12 cellular contexts compared by ENCODE assay signal in the genomic region with DNA sequence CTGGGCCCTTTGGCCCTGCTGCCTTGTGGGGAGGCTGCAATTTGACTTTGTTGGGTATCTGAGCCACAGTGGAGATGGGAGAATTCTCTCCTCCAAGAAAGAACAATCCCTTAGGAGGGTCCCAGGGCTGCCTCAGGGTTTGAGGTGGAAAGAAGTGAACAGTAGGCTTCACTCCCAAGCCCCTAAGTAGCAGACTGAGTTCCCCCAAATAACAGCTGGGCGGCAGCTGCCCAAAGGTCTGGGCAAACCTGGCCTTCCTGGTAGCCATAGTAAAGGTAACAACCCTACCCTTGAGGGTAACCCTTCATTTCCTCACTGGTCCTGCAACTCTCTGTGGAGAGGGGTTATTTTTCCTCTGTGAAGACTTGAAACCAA. TPM values are rescaled to one million over a fixed set of nuclear protein-coding genes. Genes with fewer than 3 reads are reported as not detected.
DNase-seq lines count a peak whose midpoint lies in the region; ATAC-seq, FAIRE-seq and TF ChIP-seq lines count a peak whose summit lies in the region.
"Had no signal": no experiment of that assay in that cellular context is flagged by ENCODE, and none has a peak within 500 bp of the region (broad histone marks: within the 10 kb centered on the region; RNA-seq: fewer than 3 reads in every experiment).

No MANE protein-coding gene starts in this region.

- in situ Hi-C loops in HepG2 (cut with HindIII; ENCODE audit: extremely low pct_ligation_motif_present, low pct_unique_long_range_greater_than_20kb), result no loop called here

- peaks cover 34% of the 10 kb centered on the region for H3K4me1 Mint-ChIP-seq in neural crest cell
- no peaks in the 10 kb centered on the region for H3K4me1 Mint-ChIP-seq in CD14-positive monocyte
- H3K4me1 Mint-ChIP-seq: central memory CD8-positive, alpha-beta T cell had no signal

- peak overlapping the region; percentile 78 for H3K4me3 Mint-ChIP-seq in neural crest cell
- no peak overlapping the region for H3K4me3 Mint-ChIP-seq in CD14-positive monocyte
- H3K4me3 Mint-ChIP-seq: central memory CD8-positive, alpha-beta T cell had no signal

- no peak for TF ChIP-seq RAD21 in HepG2 (CRISPR knock-in tag; IDR thresholded peaks at IDR 0.05)

- no peak for FAIRE-seq in HepG2 (lab: Jason Lieb, UNC)

- no peak for TF ChIP-seq EP300 in HepG2 (IDR thresholded peaks at IDR 0.05; ENCODE audit: low read depth in 2 of 2, low read length in 2 of 2)
- no peak for TF ChIP-seq EP300 in HepG2 (CRISPR knock-in tag; IDR thresholded peaks at IDR 0.05; ENCODE audit: borderline replicate concordance)

- TF ChIP-seq POLR2A in HepG2 (IDR thresholded peaks at IDR 0.05; ENCODE audit: insufficient read depth in 1 of 2, low read depth in 2 of 2, low read length in 2 of 2) (no peak), right lobe of liver (IDR thresholded peaks at IDR 0.05) (no peak)

- CTCF ChIA-PET in HepG2 (lab: Yijun Ruan, JAX; ENCODE audit: low intra/inter-chr PET ratio, low total read pairs), result no interaction called here

- peaks cover 8% of the 10 kb centered on the region for H3K9me3 Mint-ChIP-seq in neural crest cell
- H3K9me3 Mint-ChIP-seq in CD14-positive monocyte, result peaks cover 0 to 6% (median 3%) of the 10 kb centered on the region in 7 donors
- H3K9me3 Mint-ChIP-seq: central memory CD8-positive, alpha-beta T cell had no signal

- no peaks in the 10 kb centered on the region for H4K20me1 ChIP-seq in HepG2 (ENCODE audit: insufficient read depth, low read length)

- H3K9me3 ChIP-seq in HepG2 (ENCODE audit: low read length) (no peaks in the 10 kb centered on the region), right lobe of liver (no peaks in the 10 kb centered on the region)

- BruUV-seq in HepG2 (replicated peaks; lab: Mats Ljungman, UMichigan), result no TSS peak

- H2AFZ ChIP-seq in HepG2 (ENCODE audit: low read length), result peak overlapping the region; percentile 86

- H3K27me3 Mint-ChIP-seq in neural crest cell (ENCODE audit: low read depth) (peaks cover 16% of the 10 kb centered on the region), CD14-positive monocyte (ENCODE audit: low read depth in 3 of 3) (peaks cover 0 to 3% (median 0%) of the 10 kb centered on the region in 3 donors)
- H3K27me3 Mint-ChIP-seq: central memory CD8-positive, alpha-beta T cell had no signal

- H3K4me1 ChIP-seq in HepG2 (ENCODE audit: insufficient read depth, low read length), result peaks cover 74% of the 10 kb centered on the region
- H3K4me1 ChIP-seq in right lobe of liver, result peaks cover 0 to 30% (median 8%) of the 10 kb centered on the region in 4 donors

- H3K36me3 ChIP-seq in HepG2 (replicated peaks in 1 of 2; ENCODE audit: control insufficient read depth in 1 of 2, insufficient read depth in 2 of 2, low read length in 2 of 2), result no peaks in the 10 kb centered on the region
- H3K36me3 ChIP-seq in right lobe of liver, result no peaks in the 10 kb centered on the region

- H3K9ac ChIP-seq in HepG2 (ENCODE audit: insufficient read depth, low read depth, low read length), result peak overlapping the region; percentile 79

- H3K4me2 ChIP-seq in HepG2 (ENCODE audit: low read depth, low read length), result peak overlapping the region; percentile 97

- POLR2A ChIA-PET in HepG2 (lab: Yijun Ruan, JAX), result interaction anchor here (1.0 to 2.5 kb wide), 4 partner anchors 40 to 186 kb away, joined by 3 to 7 read pairs (median 3); no protein-coding TSS in a partner anchor

- H3K27ac Mint-ChIP-seq in neural crest cell (ENCODE audit: unreplicated experiment) (no peak overlapping the region), CD14-positive monocyte (no peak overlapping the region)

- H3K27ac ChIP-seq in HepG2 (ENCODE audit: extremely low read length, insufficient read depth, low read length) (peak overlapping the region; percentile 64), right lobe of liver (peak overlapping the region in 1 of 3 donors; percentile 74)

- peaks cover 57% of the 10 kb centered on the region for H3K79me2 ChIP-seq in HepG2 (ENCODE audit: insufficient read depth, low read length)

- no peak for TF ChIP-seq CTCF in HepG2 (CRISPR knock-in tag; IDR thresholded peaks at IDR 0.05)
- TF ChIP-seq CTCF in right lobe of liver (IDR thresholded peaks at IDR 0.05), result no peak
- TF ChIP-seq CTCF in epithelial cell of proximal tubule (conservative IDR thresholded peaks at IDR 0.05; ENCODE audit: low read depth, low read length), result no peak
- no peak for TF ChIP-seq CTCF in neural crest cell (conservative IDR thresholded peaks at IDR 0.05)
- TF ChIP-seq CTCF in CD14-positive monocyte (IDR thresholded peaks at IDR 0.05), result no peak

- intact Hi-C loops in HepG2 (cut with micrococcal nuclease; ENCODE audit: unreplicated experiment) (loop anchor here (5.0 kb wide), 1 partner anchor 43 kb away; no protein-coding TSS in a partner anchor), right lobe of liver (cut with DNase I) (no loop called here), CD14-positive monocyte (cut with micrococcal nuclease) (no loop called here)

- peaks cover 4% of the 10 kb centered on the region for H3K36me3 Mint-ChIP-seq in neural crest cell (ENCODE audit: low read depth)
- H3K36me3 Mint-ChIP-seq in CD14-positive monocyte, result no peaks in the 10 kb centered on the region

- no CpG with 5 or more reads among the region's 1 CpG for WGBS in HepG2 (ENCODE audit: low lambda C conversion rate)
- no CpG with 5 or more reads among the region's 1 CpG for WGBS in right lobe of liver (ENCODE audit: insufficient coverage, low coverage, low lambda C conversion rate, missing lambda C conversion rate)

- ATAC-seq in HepG2 (peak; percentile 23), right lobe of liver (no peak), GM21619 (IDR thresholded peaks at IDR 0.05; ENCODE audit: unreplicated experiment) (no peak), GM21515 (IDR thresholded peaks at IDR 0.05; ENCODE audit: unreplicated experiment) (no peak)

- H3K4me3 ChIP-seq in HepG2 (replicated peaks in 1 of 3; ENCODE audit: insufficient read depth in 1 of 3, low read depth in 2 of 3, low read length in 3 of 3), result peak overlapping the region; percentile 82 to 92 (median 86)
- peak overlapping the region in 1 of 3 donors; percentile 65 for H3K4me3 ChIP-seq in right lobe of liver
- peak overlapping the region; percentile 79 for H3K4me3 ChIP-seq in epithelial cell of proximal tubule (ENCODE audit: low read depth, low read length)

- H3K27me3 ChIP-seq in HepG2 (ENCODE audit: control insufficient read depth in 1 of 2, insufficient read depth in 2 of 2, low read length in 2 of 2) (no peaks in the 10 kb centered on the region), right lobe of liver (no peaks in the 10 kb centered on the region)

- no peak for DNase-seq in HepG2 (ENCODE audit: low spot score)
- no peak for DNase-seq in right lobe of liver
- no peak for DNase-seq in epithelial cell of proximal tubule (ENCODE audit: low read depth)
- no peak for DNase-seq in neural crest cell (ENCODE audit: low read depth, low spot score)
- DNase-seq in NCI-H446 treated with DMSO at 0.1 percent for 48 hours (lab: John Stamatoyannopoulos, UW), result no peak
- no peak for DNase-seq in CD14-positive monocyte (ENCODE audit: low spot score)
- DNase-seq: activated effector memory CD4-positive, alpha-beta T cell treated with anti-CD3 and anti-CD28 coated beads, Interleukin-2, amount 50 U/mL, for 16 hours; AML-193; foreskin fibroblast had no signal

RNA-seq across cellular contexts. Expression of a gene that starts 0.7 kb away (rescaled TPM):
- total RNA-seq in HepG2 (2016; rRNA removed; fragmentation: Illumina TruSeq; extraction: Trizol) (26.7 and 28.8 TPM in 2 replicates), right lobe of liver (10 to 100 TPM; 19.0 to 60.3 (median 31.0) TPM), epithelial cell of proximal tubule (66.9 and 79.2 TPM in 2 replicates), neural crest cell (36.7 and 41.0 TPM in 2 replicates)
- total RNA-seq in HepG2 (2016; cell fraction: cytosol; rRNA removed; fragmentation: Illumina TruSeq; extraction: Trizol; ENCODE audit: low read depth), result 6.9 and 7.7 TPM in 2 replicates
- 21.4 and 28.5 TPM in 2 replicates for total RNA-seq in HepG2 (2016; cell fraction: insoluble cytoplasmic fraction; rRNA removed; fragmentation: Illumina TruSeq; extraction: Trizol)
- 9.6 and 10.3 TPM in 2 replicates for total RNA-seq in HepG2 (2016; cell fraction: membrane; rRNA removed; fragmentation: Illumina TruSeq; extraction: Trizol)
- total RNA-seq in HepG2 (2016; cell fraction: nucleus; rRNA removed; fragmentation: Illumina TruSeq; extraction: Trizol), result 30.1 and 33.4 TPM in 2 replicates
- polyA plus RNA-seq in HepG2 (2011; rRNA removed) (17.1 and 18.9 TPM in 2 replicates), CD14-positive monocyte (10 to 100 TPM in 1 of 2 donors, 1 to 10 TPM in 1; 9.1 to 15.8 TPM)
- polyA plus RNA-seq in HepG2 (2011; cell fraction: cytosol; rRNA removed), result 12.7 and 14.2 TPM in 2 replicates
- polyA plus RNA-seq in HepG2 (2011; cell fraction: nucleus; rRNA removed), result 36.7 and 52.3 TPM in 2 replicates
- polyA plus RNA-seq in HepG2 (2012), result 8.7 and 10.8 TPM in 2 replicates
- 1.8 and 2.0 TPM in 2 replicates for polyA plus RNA-seq in HepG2 (2016; cell fraction: cytosol; fragmentation: Illumina TruSeq; extraction: Trizol; ENCODE audit: low read depth)
- 13.4 and 19.3 TPM in 2 replicates for polyA plus RNA-seq in HepG2 (2016; cell fraction: insoluble cytoplasmic fraction; fragmentation: Illumina TruSeq; extraction: Trizol; ENCODE audit: low read depth)
- 4.1 and 4.3 TPM in 2 replicates for polyA plus RNA-seq in HepG2 (2016; cell fraction: membrane; fragmentation: Illumina TruSeq; extraction: Trizol; ENCODE audit: low read depth)
- polyA plus RNA-seq in HepG2 (2016; cell fraction: nucleus; fragmentation: Illumina TruSeq; extraction: Trizol; ENCODE audit: insufficient read depth, low read depth), result 30.0 and 36.0 TPM in 2 replicates
- polyA minus RNA-seq in HepG2 (2011; rRNA and poly(A)+ RNA removed; ENCODE audit: low replicate concordance), result 41.8 and 53.6 TPM in 2 replicates
- 12.6 and 16.2 TPM in 2 replicates for polyA minus RNA-seq in HepG2 (2011; cell fraction: cytosol; rRNA and poly(A)+ RNA removed)
- polyA minus RNA-seq in HepG2 (2011; cell fraction: nucleus; rRNA and poly(A)+ RNA removed), result 38.4 and 42.1 TPM in 2 replicates

RNA-seq across cellular contexts. Expression of a gene that starts 53.7 kb away (rescaled TPM):
- total RNA-seq in HepG2 (2016; rRNA removed; fragmentation: Illumina TruSeq; extraction: Trizol), result 0.18 and 0.31 TPM in 2 replicates
- total RNA-seq in HepG2 (2016; cell fraction: cytosol; rRNA removed; fragmentation: Illumina TruSeq; extraction: Trizol; ENCODE audit: low read depth), result 1.0 and 1.1 TPM in 2 replicates
- 0.22 and 0.30 TPM in 2 replicates for total RNA-seq in HepG2 (2016; cell fraction: insoluble cytoplasmic fraction; rRNA removed; fragmentation: Illumina TruSeq; extraction: Trizol)
- total RNA-seq in HepG2 (2016; cell fraction: membrane; rRNA removed; fragmentation: Illumina TruSeq; extraction: Trizol), result 0.86 and 1.2 TPM in 2 replicates
- 0.31 and 0.34 TPM in 2 replicates for total RNA-seq in HepG2 (2016; cell fraction: nucleus; rRNA removed; fragmentation: Illumina TruSeq; extraction: Trizol)
- polyA plus RNA-seq in HepG2 (2011; rRNA removed), result 0.14 and 0.24 TPM in 2 replicates
- polyA plus RNA-seq in HepG2 (2011; cell fraction: cytosol; rRNA removed), result 0.13 and 0.21 TPM in 2 replicates
- polyA plus RNA-seq in HepG2 (2011; cell fraction: nucleus; rRNA removed), result 0.13 and 0.16 TPM in 2 replicates
- polyA plus RNA-seq in HepG2 (2012), result 0.16 and 0.21 TPM in 2 replicates
- polyA plus RNA-seq in HepG2 (2016; cell fraction: cytosol; fragmentation: Illumina TruSeq; extraction: Trizol; ENCODE audit: low read depth), result 0.17 and 0.55 TPM in 2 replicates
- 0.55 and 0.64 TPM in 2 replicates for polyA plus RNA-seq in HepG2 (2016; cell fraction: insoluble cytoplasmic fraction; fragmentation: Illumina TruSeq; extraction: Trizol; ENCODE audit: low read depth)
- polyA plus RNA-seq in HepG2 (2016; cell fraction: membrane; fragmentation: Illumina TruSeq; extraction: Trizol; ENCODE audit: low read depth), result 0.66 and 0.74 TPM in 2 replicates
- 0.22 and 0.23 TPM in 2 replicates for polyA plus RNA-seq in HepG2 (2016; cell fraction: nucleus; fragmentation: Illumina TruSeq; extraction: Trizol; ENCODE audit: insufficient read depth, low read depth)
- polyA minus RNA-seq in HepG2 (2011; rRNA and poly(A)+ RNA removed; ENCODE audit: low replicate concordance), result 0.46 and 3.7 TPM in 2 replicates
- polyA minus RNA-seq in HepG2 (2011; cell fraction: cytosol; rRNA and poly(A)+ RNA removed), result 0.26 and 0.30 TPM in 2 replicates
- polyA minus RNA-seq in HepG2 (2011; cell fraction: nucleus; rRNA and poly(A)+ RNA removed), result 0.77 and 0.99 TPM in 2 replicates
- 1 to 10 TPM in 1 of 6 experiments, under 1 TPM in 5; 0.40 to 1.0 (median 0.50) TPM for total RNA-seq in right lobe of liver
- 0.22 TPM in 1 of 2 replicates, not detected in the other for total RNA-seq in epithelial cell of proximal tubule
- 0.68 and 0.77 TPM in 2 replicates for total RNA-seq in neural crest cell
- not detected for polyA plus RNA-seq in CD14-positive monocyte

RNA-seq across cellular contexts. Expression of a gene that starts 53.8 kb away (rescaled TPM):
- total RNA-seq in HepG2 (2016; rRNA removed; fragmentation: Illumina TruSeq; extraction: Trizol), result 77.2 and 93.1 TPM in 2 replicates
- total RNA-seq in HepG2 (2016; cell fraction: cytosol; rRNA removed; fragmentation: Illumina TruSeq; extraction: Trizol; ENCODE audit: low read depth), result 16.4 and 16.7 TPM in 2 replicates
- total RNA-seq in HepG2 (2016; cell fraction: insoluble cytoplasmic fraction; rRNA removed; fragmentation: Illumina TruSeq; extraction: Trizol), result 79.2 and 96.3 TPM in 2 replicates
- 47.2 and 48.0 TPM in 2 replicates for total RNA-seq in HepG2 (2016; cell fraction: membrane; rRNA removed; fragmentation: Illumina TruSeq; extraction: Trizol)
- total RNA-seq in HepG2 (2016; cell fraction: nucleus; rRNA removed; fragmentation: Illumina TruSeq; extraction: Trizol), result 34.4 and 38.5 TPM in 2 replicates
- 25.9 and 36.0 TPM in 2 replicates for polyA plus RNA-seq in HepG2 (2011; rRNA removed)
- polyA plus RNA-seq in HepG2 (2011; cell fraction: cytosol; rRNA removed), result 23.9 and 28.7 TPM in 2 replicates
- polyA plus RNA-seq in HepG2 (2011; cell fraction: nucleus; rRNA removed), result 30.3 and 34.7 TPM in 2 replicates
- 17.9 and 29.2 TPM in 2 replicates for polyA plus RNA-seq in HepG2 (2012)
- 15.0 and 17.3 TPM in 2 replicates for polyA plus RNA-seq in HepG2 (2016; cell fraction: cytosol; fragmentation: Illumina TruSeq; extraction: Trizol; ENCODE audit: low read depth)
- polyA plus RNA-seq in HepG2 (2016; cell fraction: insoluble cytoplasmic fraction; fragmentation: Illumina TruSeq; extraction: Trizol; ENCODE audit: low read depth), result 103 and 111 TPM in 2 replicates
- polyA plus RNA-seq in HepG2 (2016; cell fraction: membrane; fragmentation: Illumina TruSeq; extraction: Trizol; ENCODE audit: low read depth), result 40.3 and 43.4 TPM in 2 replicates
- polyA plus RNA-seq in HepG2 (2016; cell fraction: nucleus; fragmentation: Illumina TruSeq; extraction: Trizol; ENCODE audit: insufficient read depth, low read depth), result 75.6 and 79.1 TPM in 2 replicates
- 17.7 and 85.1 TPM in 2 replicates for polyA minus RNA-seq in HepG2 (2011; rRNA and poly(A)+ RNA removed; ENCODE audit: low replicate concordance)
- polyA minus RNA-seq in HepG2 (2011; cell fraction: cytosol; rRNA and poly(A)+ RNA removed), result 7.1 and 10.4 TPM in 2 replicates
- 12.1 and 14.3 TPM in 2 replicates for polyA minus RNA-seq in HepG2 (2011; cell fraction: nucleus; rRNA and poly(A)+ RNA removed)
- 10 to 100 TPM; 13.8 to 24.5 (median 16.6) TPM for total RNA-seq in right lobe of liver
- total RNA-seq in epithelial cell of proximal tubule, result 46.1 and 111 TPM in 2 replicates
- total RNA-seq in neural crest cell, result 86.5 and 86.6 TPM in 2 replicates
- 100 to 1,000 TPM in 1 of 2 donors, 10 to 100 TPM in 1; 92.1 to 113 TPM for polyA plus RNA-seq in CD14-positive monocyte
